ENCODE assay signal across 1 cellular context in the genomic region with DNA sequence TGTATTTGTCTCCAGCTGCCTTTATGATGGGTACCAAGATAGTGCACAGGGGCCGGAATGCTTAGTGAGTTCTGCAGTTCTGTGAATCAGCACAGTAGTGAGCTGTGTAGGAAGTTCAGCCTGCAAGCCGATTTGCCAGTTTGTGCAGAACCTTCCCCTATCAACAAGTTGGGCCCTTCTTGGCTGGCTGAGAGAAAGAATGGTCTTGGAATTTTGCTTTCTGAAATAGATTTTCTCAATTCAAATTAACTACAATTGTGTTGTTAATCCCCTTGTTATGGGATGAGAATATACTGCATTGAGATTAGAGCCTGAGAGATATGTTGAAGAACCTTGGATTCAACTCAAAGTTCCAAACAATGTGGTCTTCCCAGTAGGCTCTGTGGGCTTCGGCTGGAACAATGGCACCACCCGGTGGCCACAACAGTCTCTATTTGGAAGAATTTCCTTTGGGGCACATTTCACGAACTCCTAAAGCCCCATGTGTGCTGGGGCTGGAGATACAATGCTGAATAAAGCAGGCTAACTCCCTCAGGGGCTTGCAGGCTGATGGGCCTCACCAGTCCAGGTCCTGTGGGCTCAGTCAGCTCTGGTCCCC.
TF ChIP-seq lines count a peak whose summit lies in the region.

No MANE protein-coding gene starts in this region.

TF ChIP-seq in GM23338, 12 proteins besides CTCF, POLR2A, EP300 and RAD21 (continued from another document):
- TF ChIP-seq, protein P1, sequence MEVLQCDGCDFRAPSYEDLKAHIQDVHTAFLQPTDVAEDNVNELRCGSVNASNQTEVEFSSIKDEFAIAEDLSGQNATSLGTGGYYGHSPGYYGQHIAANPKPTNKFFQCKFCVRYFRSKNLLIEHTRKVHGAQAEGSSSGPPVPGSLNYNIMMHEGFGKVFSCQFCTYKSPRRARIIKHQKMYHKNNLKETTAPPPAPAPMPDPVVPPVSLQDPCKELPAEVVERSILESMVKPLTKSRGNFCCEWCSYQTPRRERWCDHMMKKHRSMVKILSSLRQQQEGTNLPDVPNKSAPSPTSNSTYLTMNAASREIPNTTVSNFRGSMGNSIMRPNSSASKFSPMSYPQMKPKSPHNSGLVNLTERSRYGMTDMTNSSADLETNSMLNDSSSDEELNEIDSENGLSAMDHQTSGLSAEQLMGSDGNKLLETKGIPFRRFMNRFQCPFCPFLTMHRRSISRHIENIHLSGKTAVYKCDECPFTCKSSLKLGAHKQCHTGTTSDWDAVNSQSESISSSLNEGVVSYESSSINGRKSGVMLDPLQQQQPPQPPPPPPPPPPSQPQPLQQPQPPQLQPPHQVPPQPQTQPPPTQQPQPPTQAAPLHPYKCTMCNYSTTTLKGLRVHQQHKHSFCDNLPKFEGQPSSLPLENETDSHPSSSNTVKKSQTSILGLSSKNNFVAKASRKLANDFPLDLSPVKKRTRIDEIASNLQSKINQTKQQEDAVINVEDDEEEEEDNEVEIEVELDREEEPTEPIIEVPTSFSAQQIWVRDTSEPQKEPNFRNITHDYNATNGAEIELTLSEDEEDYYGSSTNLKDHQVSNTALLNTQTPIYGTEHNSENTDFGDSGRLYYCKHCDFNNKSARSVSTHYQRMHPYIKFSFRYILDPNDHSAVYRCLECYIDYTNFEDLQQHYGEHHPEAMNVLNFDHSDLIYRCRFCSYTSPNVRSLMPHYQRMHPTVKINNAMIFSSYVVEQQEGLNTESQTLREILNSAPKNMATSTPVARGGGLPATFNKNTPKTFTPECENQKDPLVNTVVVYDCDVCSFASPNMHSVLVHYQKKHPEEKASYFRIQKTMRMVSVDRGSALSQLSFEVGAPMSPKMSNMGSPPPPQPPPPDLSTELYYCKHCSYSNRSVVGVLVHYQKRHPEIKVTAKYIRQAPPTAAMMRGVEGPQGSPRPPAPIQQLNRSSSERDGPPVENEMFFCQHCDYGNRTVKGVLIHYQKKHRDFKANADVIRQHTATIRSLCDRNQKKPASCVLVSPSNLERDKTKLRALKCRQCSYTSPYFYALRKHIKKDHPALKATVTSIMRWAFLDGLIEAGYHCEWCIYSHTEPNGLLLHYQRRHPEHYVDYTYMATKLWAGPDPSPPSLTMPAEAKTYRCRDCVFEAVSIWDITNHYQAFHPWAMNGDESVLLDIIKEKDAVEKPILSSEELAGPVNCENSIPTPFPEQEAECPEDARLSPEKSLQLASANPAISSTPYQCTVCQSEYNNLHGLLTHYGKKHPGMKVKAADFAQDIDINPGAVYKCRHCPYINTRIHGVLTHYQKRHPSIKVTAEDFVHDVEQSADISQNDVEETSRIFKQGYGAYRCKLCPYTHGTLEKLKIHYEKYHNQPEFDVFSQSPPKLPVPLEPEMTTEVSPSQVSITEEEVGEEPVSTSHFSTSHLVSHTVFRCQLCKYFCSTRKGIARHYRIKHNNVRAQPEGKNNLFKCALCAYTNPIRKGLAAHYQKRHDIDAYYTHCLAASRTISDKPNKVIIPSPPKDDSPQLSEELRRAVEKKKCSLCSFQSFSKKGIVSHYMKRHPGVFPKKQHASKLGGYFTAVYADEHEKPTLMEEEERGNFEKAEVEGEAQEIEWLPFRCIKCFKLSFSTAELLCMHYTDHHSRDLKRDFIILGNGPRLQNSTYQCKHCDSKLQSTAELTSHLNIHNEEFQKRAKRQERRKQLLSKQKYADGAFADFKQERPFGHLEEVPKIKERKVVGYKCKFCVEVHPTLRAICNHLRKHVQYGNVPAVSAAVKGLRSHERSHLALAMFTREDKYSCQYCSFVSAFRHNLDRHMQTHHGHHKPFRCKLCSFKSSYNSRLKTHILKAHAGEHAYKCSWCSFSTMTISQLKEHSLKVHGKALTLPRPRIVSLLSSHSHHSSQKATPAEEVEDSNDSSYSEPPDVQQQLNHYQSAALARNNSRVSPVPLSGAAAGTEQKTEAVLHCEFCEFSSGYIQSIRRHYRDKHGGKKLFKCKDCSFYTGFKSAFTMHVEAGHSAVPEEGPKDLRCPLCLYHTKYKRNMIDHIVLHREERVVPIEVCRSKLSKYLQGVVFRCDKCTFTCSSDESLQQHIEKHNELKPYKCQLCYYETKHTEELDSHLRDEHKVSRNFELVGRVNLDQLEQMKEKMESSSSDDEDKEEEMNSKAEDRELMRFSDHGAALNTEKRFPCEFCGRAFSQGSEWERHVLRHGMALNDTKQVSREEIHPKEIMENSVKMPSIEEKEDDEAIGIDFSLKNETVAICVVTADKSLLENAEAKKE (CRISPR knock-in tag; IDR thresholded peaks at IDR 0.05): 0 out of 2 replicates have a peak, but pooled peaks have one; percentile 44
- no peak for TF ChIP-seq JUNB (IDR thresholded peaks at IDR 0.05; ENCODE audit: unreplicated experiment)
- TF ChIP-seq, protein P2, sequence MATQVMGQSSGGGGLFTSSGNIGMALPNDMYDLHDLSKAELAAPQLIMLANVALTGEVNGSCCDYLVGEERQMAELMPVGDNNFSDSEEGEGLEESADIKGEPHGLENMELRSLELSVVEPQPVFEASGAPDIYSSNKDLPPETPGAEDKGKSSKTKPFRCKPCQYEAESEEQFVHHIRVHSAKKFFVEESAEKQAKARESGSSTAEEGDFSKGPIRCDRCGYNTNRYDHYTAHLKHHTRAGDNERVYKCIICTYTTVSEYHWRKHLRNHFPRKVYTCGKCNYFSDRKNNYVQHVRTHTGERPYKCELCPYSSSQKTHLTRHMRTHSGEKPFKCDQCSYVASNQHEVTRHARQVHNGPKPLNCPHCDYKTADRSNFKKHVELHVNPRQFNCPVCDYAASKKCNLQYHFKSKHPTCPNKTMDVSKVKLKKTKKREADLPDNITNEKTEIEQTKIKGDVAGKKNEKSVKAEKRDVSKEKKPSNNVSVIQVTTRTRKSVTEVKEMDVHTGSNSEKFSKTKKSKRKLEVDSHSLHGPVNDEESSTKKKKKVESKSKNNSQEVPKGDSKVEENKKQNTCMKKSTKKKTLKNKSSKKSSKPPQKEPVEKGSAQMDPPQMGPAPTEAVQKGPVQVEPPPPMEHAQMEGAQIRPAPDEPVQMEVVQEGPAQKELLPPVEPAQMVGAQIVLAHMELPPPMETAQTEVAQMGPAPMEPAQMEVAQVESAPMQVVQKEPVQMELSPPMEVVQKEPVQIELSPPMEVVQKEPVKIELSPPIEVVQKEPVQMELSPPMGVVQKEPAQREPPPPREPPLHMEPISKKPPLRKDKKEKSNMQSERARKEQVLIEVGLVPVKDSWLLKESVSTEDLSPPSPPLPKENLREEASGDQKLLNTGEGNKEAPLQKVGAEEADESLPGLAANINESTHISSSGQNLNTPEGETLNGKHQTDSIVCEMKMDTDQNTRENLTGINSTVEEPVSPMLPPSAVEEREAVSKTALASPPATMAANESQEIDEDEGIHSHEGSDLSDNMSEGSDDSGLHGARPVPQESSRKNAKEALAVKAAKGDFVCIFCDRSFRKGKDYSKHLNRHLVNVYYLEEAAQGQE (IDR thresholded peaks at IDR 0.05; ENCODE audit: unreplicated experiment): no peak
